In the genomic region with DNA sequence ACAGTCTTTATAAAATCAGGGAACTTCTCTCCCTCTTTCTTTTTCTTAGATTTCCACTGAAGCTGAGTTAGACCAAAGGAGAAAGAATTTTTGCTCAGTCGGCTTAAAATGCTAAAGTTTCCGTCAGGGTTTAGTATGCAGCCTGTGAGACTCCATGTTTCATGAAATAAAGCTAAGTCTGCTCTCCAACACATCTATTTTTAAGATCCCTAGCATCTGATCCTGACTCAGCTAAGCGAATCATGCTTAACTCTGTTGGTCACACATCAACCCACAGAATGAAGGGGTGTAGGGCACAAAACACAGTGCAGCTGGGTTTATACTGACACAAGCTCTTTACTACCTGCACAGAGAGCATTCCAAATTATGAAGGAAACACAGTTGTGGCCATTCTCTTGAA, we compare ENCODE assay signal across 15 cellular contexts.
DNase-seq lines count a peak whose midpoint lies in the region; ATAC-seq and TF ChIP-seq lines count a peak whose summit lies in the region.
"Had no signal": no experiment of that assay in that cellular context is flagged by ENCODE, and none has a peak within 500 bp of the region (broad histone marks: within the 10 kb centered on the region; RNA-seq: fewer than 3 reads in every experiment).

No MANE protein-coding gene starts in this region.

- CTCF ChIA-PET in CD4-positive, alpha-beta T cell (lab: Charles Lee): no interaction called here

- peaks cover 27% of the 10 kb centered on the region for H3K4me1 Mint-ChIP-seq in HFFc6 (ENCODE audit: low read depth)
- no peaks in the 10 kb centered on the region for H3K4me1 Mint-ChIP-seq in CD4-positive, alpha-beta T cell (ENCODE audit: low read depth)
- H3K4me1 Mint-ChIP-seq: stimulated activated naive B cell treated with anti-CD40 and anti-IgM and Interleukin-4, amounts not matched to agents 10 μg/mL and 1 μg/mL and 100 μg/mL, for 72 hours had no signal

- H2AFZ ChIP-seq in ACC112 (ENCODE audit: low read length, unreplicated experiment): peak overlapping the region; percentile 95
- H2AFZ ChIP-seq: neural progenitor cell had no signal

- TF ChIP-seq CTCF in HFFc6 (IDR thresholded peaks at IDR 0.05) (no peak), vagina (IDR thresholded peaks at IDR 0.05) (no peak)
- TF ChIP-seq CTCF in CD4-positive, alpha-beta T cell (IDR thresholded peaks at IDR 0.05): no peak

- no peaks in the 10 kb centered on the region for H3K79me2 ChIP-seq in ACC112 (ENCODE audit: control insufficient read depth, insufficient read depth, low read length, unreplicated experiment)

- H3K27ac Mint-ChIP-seq in HFFc6: peak overlapping the region; percentile 75
- no peak overlapping the region for H3K27ac Mint-ChIP-seq in CD4-positive, alpha-beta T cell
- H3K27ac Mint-ChIP-seq: activated naive CD8-positive, alpha-beta T cell treated with anti-CD3 and anti-CD28 coated beads, Interleukin-2, amount 10 ng/mL, durations not matched to agents 7 days and 5 days; H9; neural progenitor cell; stimulated activated naive B cell treated with anti-CD40 and anti-IgM and Interleukin-4, amounts not matched to agents 10 μg/mL and 1 μg/mL and 100 μg/mL, for 72 hours had no signal

- peak; percentile 81 for DNase-seq in HFFc6
- DNase-seq in amniotic epithelial cell (ENCODE audit: low read depth): peak; percentile 85
- peak; percentile 66 for DNase-seq in hepatic stellate cell (ENCODE audit: low spot score)
- no peak for DNase-seq in CD4-positive, alpha-beta T cell
- no peak for DNase-seq in vagina (ENCODE audit: extremely low spot score in 2 of 2)
- DNase-seq: activated naive CD8-positive, alpha-beta T cell treated with anti-CD3 and anti-CD28 coated beads, Interleukin-2, amount 10 ng/mL, durations not matched to agents 7 days and 5 days; C1 segment of cervical spinal cord; H9; islet precursor cell; stimulated activated naive B cell treated with anti-CD40 and anti-IgM and Interleukin-4, amounts not matched to agents 10 μg/mL and 1 μg/mL and 100 μg/mL, for 72 hours; SW 1271 had no signal

- no peaks in the 10 kb centered on the region for H3K36me3 ChIP-seq in ACC112 (ENCODE audit: insufficient read depth, low read length)
- no peaks in the 10 kb centered on the region for H3K36me3 ChIP-seq in vagina
- H3K36me3 ChIP-seq: neural progenitor cell had no signal

- no peak overlapping the region for H3K4me3 ChIP-seq in ACC112 (ENCODE audit: low read depth, low read length)
- no peak overlapping the region for H3K4me3 ChIP-seq in vagina
- H3K4me3 ChIP-seq: neural progenitor cell had no signal

- H3K4me1 ChIP-seq in ACC112 (ENCODE audit: control insufficient read depth, insufficient read depth, low read length, unreplicated experiment): peaks cover 6% of the 10 kb centered on the region
- H3K4me1 ChIP-seq in vagina: no peaks in the 10 kb centered on the region
- H3K4me1 ChIP-seq: neural progenitor cell had no signal

- peaks cover 1% of the 10 kb centered on the region; the same call in 1 of the 2 replicates for H3K27me3 Mint-ChIP-seq in HFFc6 (ENCODE audit: insufficient read depth)
- H3K27me3 Mint-ChIP-seq in CD4-positive, alpha-beta T cell: peaks cover 4% of the 10 kb centered on the region

- no peak for ATAC-seq in CD4-positive, alpha-beta T cell (ENCODE audit: poor library complexity)
- ATAC-seq in GM19395 (IDR thresholded peaks at IDR 0.05; ENCODE audit: unreplicated experiment): no peak
- ATAC-seq in HG03469 (IDR thresholded peaks at IDR 0.05; ENCODE audit: unreplicated experiment): no peak
- ATAC-seq: stimulated activated naive B cell treated with anti-CD40 and anti-IgM and Interleukin-4, amounts not matched to agents 10 μg/mL and 1 μg/mL and 100 μg/mL, for 72 hours had no signal

- H3K27me3 ChIP-seq in ACC112 (ENCODE audit: insufficient read depth, low read length) (no peaks in the 10 kb centered on the region), vagina (no peaks in the 10 kb centered on the region)
- no peaks in the 10 kb centered on the region for H3K27me3 ChIP-seq in CD4-positive, alpha-beta T cell (ENCODE audit: control insufficient read depth, insufficient read depth, low read length)
- H3K27me3 ChIP-seq: neural progenitor cell had no signal

- intact Hi-C loops in CD4-positive, alpha-beta T cell (cut with DNase I, micrococcal nuclease): loop anchor here in 1 of 2 experiments (10.0 kb wide), 1 partner anchor 1757 kb away; no protein-coding TSS in a partner anchor
- intact Hi-C loops in vagina (cut with DNase I): no loop called here

- no peaks in the 10 kb centered on the region for H3K9me3 Mint-ChIP-seq in HFFc6
- H3K9me3 Mint-ChIP-seq in CD4-positive, alpha-beta T cell: no peaks in the 10 kb centered on the region
- H3K9me3 Mint-ChIP-seq: activated naive CD8-positive, alpha-beta T cell treated with anti-CD3 and anti-CD28 coated beads, Interleukin-2, amount 10 ng/mL, durations not matched to agents 7 days and 5 days; H9; neural progenitor cell; stimulated activated naive B cell treated with anti-CD40 and anti-IgM and Interleukin-4, amounts not matched to agents 10 μg/mL and 1 μg/mL and 100 μg/mL, for 72 hours had no signal

- H3K27ac ChIP-seq in ACC112 (ENCODE audit: low read depth, low read length): no peak overlapping the region
- H3K27ac ChIP-seq in CD4-positive, alpha-beta T cell (ENCODE audit: low read depth, low read length): no peak overlapping the region
- no peak overlapping the region for H3K27ac ChIP-seq in vagina
- H3K27ac ChIP-seq: neural progenitor cell had no signal

- POLR2A ChIA-PET in CD4-positive, alpha-beta T cell (lab: Charles Lee): no interaction called here

- H3K9me3 ChIP-seq in CD4-positive, alpha-beta T cell (ENCODE audit: control insufficient read depth, low read length): no peaks in the 10 kb centered on the region
- no peaks in the 10 kb centered on the region for H3K9me3 ChIP-seq in vagina

- no peak for TF ChIP-seq POLR2A in vagina (IDR thresholded peaks at IDR 0.05)

- no peaks in the 10 kb centered on the region for H3K36me3 Mint-ChIP-seq in HFFc6 (ENCODE audit: low read depth)
- H3K36me3 Mint-ChIP-seq in CD4-positive, alpha-beta T cell (ENCODE audit: low read depth): no peaks in the 10 kb centered on the region
- H3K36me3 Mint-ChIP-seq: activated naive CD8-positive, alpha-beta T cell treated with anti-CD3 and anti-CD28 coated beads, Interleukin-2, amount 10 ng/mL, durations not matched to agents 7 days and 5 days; neural progenitor cell; stimulated activated naive B cell treated with anti-CD40 and anti-IgM and Interleukin-4, amounts not matched to agents 10 μg/mL and 1 μg/mL and 100 μg/mL, for 72 hours had no signal

- H3K4me3 Mint-ChIP-seq in HFFc6: peak overlapping the region; percentile 53; the same call in 1 of the 2 replicates
- no peak overlapping the region for H3K4me3 Mint-ChIP-seq in CD4-positive, alpha-beta T cell
- H3K4me3 Mint-ChIP-seq: activated naive CD8-positive, alpha-beta T cell treated with anti-CD3 and anti-CD28 coated beads, Interleukin-2, amount 10 ng/mL, durations not matched to agents 7 days and 5 days; H9; neural progenitor cell; stimulated activated naive B cell treated with anti-CD40 and anti-IgM and Interleukin-4, amounts not matched to agents 10 μg/mL and 1 μg/mL and 100 μg/mL, for 72 hours had no signal

Comparison
In these comparisons a context has a peak if more than half of its experiments do, and no peak if none do; other contexts are left out.
1. DNase-seq: peak in HFFc6 (single experiment), amniotic epithelial cell (single experiment) and hepatic stellate cell (single experiment); none in CD4-positive, alpha-beta T cell (0 of 10) and vagina (0 of 2).